ENCODE assay signal across 24 cellular contexts in genomic region chr16:65218348-65218747, GRCh38.
A peak's percentile ranks its signal among the peaks of the same experiment; 100 is the strongest.
DNase-seq lines count a peak whose midpoint lies in the region; ATAC-seq, FAIRE-seq and TF ChIP-seq lines count a peak whose summit lies in the region.
"Had no signal": no experiment of that assay in that cellular context is flagged by ENCODE, and none has a peak within 500 bp of the region (broad histone marks: within the 10 kb centered on the region; RNA-seq: fewer than 3 reads in every experiment).

No MANE protein-coding gene starts in this region.

- H3K36me3 ChIP-seq in H1 (ENCODE audit: control insufficient read depth in 2 of 4, insufficient read depth in 4 of 4, low read length in 3 of 4): no peaks in the 10 kb centered on the region
- H3K36me3 ChIP-seq: BLaER1, HAP-1 had no signal

- no peak overlapping the region for H3K56ac ChIP-seq in H9 (ENCODE audit: insufficient read length, low read depth, low read length)
- no peak overlapping the region for H3K56ac ChIP-seq in H1 (replicated peaks; ENCODE audit: insufficient read length, low read depth, low read length)

- TF ChIP-seq RAD21 in H1 (IDR thresholded peaks at IDR 0.05 in 1 of 2, conservative IDR thresholded peaks at IDR 0.05 in 1 of 2; ENCODE audit: low read depth in 2 of 2, low read length in 2 of 2): peak; percentile 50 to 62; a peak in 3 of 4 replicates

- ATAC-seq in stimulated activated naive CD8-positive, alpha-beta T cell treated with anti-CD3 and anti-CD28 coated beads, Interleukin-15, amount 100 ng/mL, for 72 hours: no peak
- ATAC-seq: CD8-positive, alpha-beta T cell; GM12878 had no signal

- DNase-seq in ELF-1 (ENCODE audit: low read depth, low spot score) (peak; percentile 22), H9 (no peak), H1 (ENCODE audit: low read depth in 1 of 2, low spot score in 2 of 2) (no peak), iPS-NIHi7 (ENCODE audit: extremely low spot score) (peak; percentile 28), NCI-H1417 (lab: John Stamatoyannopoulos, UW) (no peak), dermis blood vessel endothelial cell (no peak)
- no peak for DNase-seq in stimulated activated naive CD8-positive, alpha-beta T cell treated with anti-CD3 and anti-CD28 coated beads, Interleukin-15, amount 100 ng/mL, for 72 hours
- DNase-seq in NK-92 treated with Interleukin-12 subunit alpha and Interleukin-12 subunit beta, amount 100 ng/mL, for 24 hours (lab: John Stamatoyannopoulos, UW): no peak
- DNase-seq: Caco-2; CD4-positive, CD25-positive, alpha-beta regulatory T cell; CD8-positive, alpha-beta T cell; DMS153; DND-41; GDM1; GOT3; HFFc6 had no signal

- H3K4me2 ChIP-seq in H9 (ENCODE audit: insufficient read depth, insufficient read length, low read length) (no peak overlapping the region), H1 (ENCODE audit: insufficient read depth in 1 of 2, low read depth in 2 of 2, low read length in 2 of 2) (no peak overlapping the region)
- H3K4me2 ChIP-seq: BLaER1 had no signal

- CTCF ChIA-PET in H1 (lab: Charles Lee; ENCODE audit: partially characterized antibody): interaction anchor here (0.8 to 1.1 kb wide), 4 partner anchors 9 to 950 kb away, joined by 3 read pairs; no protein-coding TSS in a partner anchor

- H4K5ac ChIP-seq in H9 (ENCODE audit: insufficient read length, low read depth, low read length): no peak overlapping the region
- H4K5ac ChIP-seq in H1 (ENCODE audit: insufficient read length, low read depth, low read length): no peak overlapping the region

- no peak overlapping the region for H3K14ac ChIP-seq in H9 (ENCODE audit: insufficient read depth, low read length)
- no peak overlapping the region for H3K14ac ChIP-seq in H1 (ENCODE audit: insufficient read length)

- no CpG with 5 or more reads among the region's 3 CpGs for WGBS in H9 (ENCODE audit: extremely low coverage, insufficient read length, low lambda C conversion rate)
- 62% methylated on average over 3 of the region's 3 CpGs; no CpG with 5 or more reads in 1 of the 2 experiments for WGBS in H1 (ENCODE audit: extremely low coverage in 1 of 2, insufficient coverage in 1 of 2, insufficient read length in 1 of 2, insufficient replicate concordance in 2 of 2, low coverage in 1 of 2, low lambda C conversion rate in 2 of 2, missing lambda C conversion rate in 1 of 2), 2 experiments

- TF ChIP-seq CTCF in H9 (conservative IDR thresholded peaks at IDR 0.05) (peak; percentile 44; the same call in 2 of the 3 replicates), H1 (IDR thresholded peaks at IDR 0.05; ENCODE audit: control extremely low read depth in 1 of 3, insufficient read depth in 1 of 3, low read depth in 1 of 3, low read length in 3 of 3) (peak; percentile 19 to 31 (median 22); a peak in 2 of 4 replicates)

- H4K20me1 ChIP-seq in H9 (ENCODE audit: control insufficient read depth, insufficient read depth, insufficient read length): no peaks in the 10 kb centered on the region
- H4K20me1 ChIP-seq in H1 (replicated peaks in 1 of 2; ENCODE audit: control insufficient read depth in 1 of 2, insufficient read depth in 2 of 2, low read length in 2 of 2): peaks cover 0 to 3% of the 10 kb centered on the region in 2 experiments
- H4K20me1 ChIP-seq: BLaER1 had no signal

- H2AK5ac ChIP-seq in H9 (ENCODE audit: insufficient read length, low read length) (no peak overlapping the region), H1 (ENCODE audit: low read depth, low read length) (no peak overlapping the region)

- no peak overlapping the region for H3K4me3 ChIP-seq in H1 (ENCODE audit: extremely low read depth in 1 of 4, insufficient read depth in 2 of 4, low read depth in 3 of 4, low read length in 4 of 4)
- H3K4me3 ChIP-seq: BLaER1, GM12878, HAP-1 had no signal

- no peak for TF ChIP-seq POLR2A in H1 (IDR thresholded peaks at IDR 0.05; ENCODE audit: control extremely low read depth in 1 of 2, low read depth in 2 of 2, low read length in 2 of 2)

- H2BK15ac ChIP-seq in H9 (ENCODE audit: low read depth, low read length) (no peak overlapping the region), H1 (ENCODE audit: low read length) (no peak overlapping the region)

- H3T11ph ChIP-seq in H9 (ENCODE audit: low read length): no peak overlapping the region

- H3K18ac ChIP-seq in H9 (ENCODE audit: insufficient read length, low read depth, low read length): no peak overlapping the region
- H3K18ac ChIP-seq in H1 (ENCODE audit: extremely low read depth, low read length): no peak overlapping the region

- H3K4ac ChIP-seq in H9 (ENCODE audit: low read depth, low read length) (no peak overlapping the region), H1 (replicated peaks; ENCODE audit: insufficient read length, low read depth, low read length) (no peak overlapping the region)

- no peak overlapping the region for H3K9ac ChIP-seq in H9 (ENCODE audit: extremely low read depth, insufficient read length, low read length)
- H3K9ac ChIP-seq in H1 (replicated peaks in 1 of 4; ENCODE audit: extremely low read depth in 1 of 4, low read depth in 3 of 4, low read length in 3 of 4): no peak overlapping the region
- H3K9ac ChIP-seq: BLaER1 had no signal

- H2BK12ac ChIP-seq in H9 (ENCODE audit: insufficient read length, low read depth, low read length): no peak overlapping the region
- no peak overlapping the region for H2BK12ac ChIP-seq in H1 (ENCODE audit: low read depth, low read length)

- H4K8ac ChIP-seq in H9 (replicated peaks; ENCODE audit: insufficient read length, low read depth, low read length) (no peak overlapping the region), H1 (ENCODE audit: extremely low read depth, insufficient read depth, low read length) (no peak overlapping the region)

- H2BK120ac ChIP-seq in H9 (ENCODE audit: low read depth, low read length, poor library complexity, severe bottlenecking): no peak overlapping the region
- H2BK120ac ChIP-seq in H1 (replicated peaks; ENCODE audit: low read depth, low read length): no peak overlapping the region

- H2AFZ ChIP-seq in H9 (ENCODE audit: low read length) (no peak overlapping the region), H1 (ENCODE audit: low read length) (no peak overlapping the region)

- H3K79me2 ChIP-seq in H9 (ENCODE audit: insufficient read depth, low read length): no peaks in the 10 kb centered on the region
- H3K79me2 ChIP-seq in H1 (ENCODE audit: control insufficient read depth in 1 of 2, insufficient read depth in 2 of 2, low read length in 2 of 2): no peaks in the 10 kb centered on the region

- H3K79me1 ChIP-seq in H9 (ENCODE audit: insufficient read depth, low read depth, low read length, poor library complexity, severe bottlenecking): no peaks in the 10 kb centered on the region
- no peaks in the 10 kb centered on the region for H3K79me1 ChIP-seq in H1 (ENCODE audit: low read depth, low read length)

- H3K23me2 ChIP-seq in H9 (ENCODE audit: insufficient read length, low read depth, low read length, poor library complexity, severe bottlenecking) (no peaks in the 10 kb centered on the region), H1 (ENCODE audit: low read depth, low read length) (no peaks in the 10 kb centered on the region)

- H3K4me1 ChIP-seq in H9 (ENCODE audit: insufficient read depth, low read length) (peaks cover 2% of the 10 kb centered on the region; the same call in 1 of the 2 replicates), H1 (replicated peaks in 1 of 4; ENCODE audit: control insufficient read depth in 3 of 4, insufficient read depth in 4 of 4, low read length in 3 of 4) (peaks cover 0 to 3% (median 0%) of the 10 kb centered on the region in 4 experiments; a peak in 2 of 7 replicates)
- H3K4me1 ChIP-seq: BLaER1, Caco-2, HAP-1 had no signal

- FAIRE-seq in H1 (lab: Jason Lieb, UNC): no peak
- FAIRE-seq: A204.1, GM12878, GM19239 had no signal

- POLR2A ChIA-PET in H1 (lab: Charles Lee; ENCODE audit: partially characterized antibody): interaction anchor here (1.4 to 1.5 kb wide), 2 partner anchors 8 to 9 kb away, joined by 5 to 6 read pairs; no protein-coding TSS in a partner anchor

- peaks cover 8 to 22% of the 10 kb centered on the region in 2 experiments for H3K4me1 Mint-ChIP-seq in H9
- no peaks in the 10 kb centered on the region for H3K4me1 Mint-ChIP-seq in stimulated activated naive CD8-positive, alpha-beta T cell treated with anti-CD3 and anti-CD28 coated beads, Interleukin-15, amount 100 ng/mL, for 72 hours
- H3K4me1 Mint-ChIP-seq: B cell; CD4-positive, CD25-positive, alpha-beta regulatory T cell had no signal

- no peaks in the 10 kb centered on the region for H3K36me3 Mint-ChIP-seq in H9 (ENCODE audit: insufficient read depth in 1 of 3, low read depth in 3 of 3)
- H3K36me3 Mint-ChIP-seq: CD4-positive, CD25-positive, alpha-beta regulatory T cell; CD8-positive, alpha-beta T cell had no signal

- H3K4me3 Mint-ChIP-seq in H9: no peak overlapping the region
- H3K4me3 Mint-ChIP-seq in stimulated activated naive CD8-positive, alpha-beta T cell treated with anti-CD3 and anti-CD28 coated beads, Interleukin-15, amount 100 ng/mL, for 72 hours: no peak overlapping the region
- H3K4me3 Mint-ChIP-seq: B cell; CD4-positive, CD25-positive, alpha-beta regulatory T cell; CD8-positive, alpha-beta T cell; HFFc6 had no signal

- H4K91ac ChIP-seq in H9 (ENCODE audit: insufficient read length, low read depth, low read length) (no peak overlapping the region), H1 (replicated peaks; ENCODE audit: insufficient read length, low read length) (no peak overlapping the region)

- H3K27ac ChIP-seq in H9 (ENCODE audit: insufficient read length, low read depth, low read length) (no peak overlapping the region), H1 (ENCODE audit: low read depth, low read length) (no peak overlapping the region)
- H3K27ac ChIP-seq: 22Rv1, BLaER1, C4-2B had no signal

- no peak overlapping the region for H2BK5ac ChIP-seq in H9 (ENCODE audit: insufficient read length, low read length)
- H2BK5ac ChIP-seq in H1 (ENCODE audit: low read depth, low read length): no peak overlapping the region

- no peak overlapping the region for H3K23ac ChIP-seq in H9 (ENCODE audit: insufficient read length, low read depth, low read length)
- H3K23ac ChIP-seq in H1 (ENCODE audit: insufficient read length): no peak overlapping the region

- TF ChIP-seq EP300 in H1 (IDR thresholded peaks at IDR 0.05; ENCODE audit: borderline replicate concordance in 1 of 2, low read depth in 2 of 2, low read length in 2 of 2): no peak

- no peak overlapping the region for H3K27ac Mint-ChIP-seq in H9
- H3K27ac Mint-ChIP-seq in stimulated activated naive CD8-positive, alpha-beta T cell treated with anti-CD3 and anti-CD28 coated beads, Interleukin-15, amount 100 ng/mL, for 72 hours: no peak overlapping the region
- H3K27ac Mint-ChIP-seq: B cell; CD4-positive, CD25-positive, alpha-beta regulatory T cell; CD8-positive, alpha-beta T cell; HFFc6 had no signal

- peaks cover 2% of the 10 kb centered on the region; the same call in 1 of the 2 replicates for H3K27me3 ChIP-seq in H9 (ENCODE audit: insufficient read depth, low read length)
- H3K27me3 ChIP-seq in H1 (replicated peaks in 1 of 4; ENCODE audit: control insufficient read depth in 3 of 4, extremely low read depth in 1 of 4, insufficient read depth in 3 of 4, low read length in 3 of 4): peaks cover 0 to 2% (median 0%) of the 10 kb centered on the region in 4 experiments; a peak in 2 of 7 replicates
- H3K27me3 ChIP-seq: BLaER1 had no signal

- H3K9me3 ChIP-seq in H9 (ENCODE audit: control insufficient read depth, low read depth, low read length) (no peaks in the 10 kb centered on the region), H1 (ENCODE audit: insufficient read depth in 2 of 2, low read depth in 1 of 2, low read length in 1 of 2) (no peaks in the 10 kb centered on the region)
- H3K9me3 ChIP-seq: BLaER1, Caco-2 had no signal

- peaks cover 29% of the 10 kb centered on the region for H3K27me3 Mint-ChIP-seq in H9 (ENCODE audit: low read depth)
- H3K27me3 Mint-ChIP-seq in stimulated activated naive CD8-positive, alpha-beta T cell treated with anti-CD3 and anti-CD28 coated beads, Interleukin-15, amount 100 ng/mL, for 72 hours: no peaks in the 10 kb centered on the region
- H3K27me3 Mint-ChIP-seq: B cell; CD4-positive, CD25-positive, alpha-beta regulatory T cell had no signal

- H3K9me3 Mint-ChIP-seq in H9: no peaks in the 10 kb centered on the region
- peaks cover 8 to 9% of the 10 kb centered on the region in 2 donors for H3K9me3 Mint-ChIP-seq in stimulated activated naive CD8-positive, alpha-beta T cell treated with anti-CD3 and anti-CD28 coated beads, Interleukin-15, amount 100 ng/mL, for 72 hours
- H3K9me3 Mint-ChIP-seq: HFFc6 had no signal

- no peak overlapping the region for H2BK20ac ChIP-seq in H9 (ENCODE audit: low read depth, low read length, poor library complexity, severe bottlenecking)
- no peak overlapping the region for H2BK20ac ChIP-seq in H1 (ENCODE audit: low read length)

Comparison
In these comparisons a context has a peak if more than half of its experiments do, and no peak if none do; other contexts are left out.
1. DNase-seq: peak in ELF-1 (single experiment) and iPS-NIHi7 (single experiment); none in H9 (single experiment), H1 (0 of 2), NCI-H1417 (0 of 3), dermis blood vessel endothelial cell (single experiment), stimulated activated naive CD8-positive, alpha-beta T cell treated with anti-CD3 and anti-CD28 coated beads, Interleukin-15, amount 100 ng/mL, for 72 hours (0 of 2) and NK-92 treated with Interleukin-12 subunit alpha and Interleukin-12 subunit beta, amount 100 ng/mL, for 24 hours (single experiment).